Comparison of ENCODE assay signal across 18 cellular contexts in the genomic region with DNA sequence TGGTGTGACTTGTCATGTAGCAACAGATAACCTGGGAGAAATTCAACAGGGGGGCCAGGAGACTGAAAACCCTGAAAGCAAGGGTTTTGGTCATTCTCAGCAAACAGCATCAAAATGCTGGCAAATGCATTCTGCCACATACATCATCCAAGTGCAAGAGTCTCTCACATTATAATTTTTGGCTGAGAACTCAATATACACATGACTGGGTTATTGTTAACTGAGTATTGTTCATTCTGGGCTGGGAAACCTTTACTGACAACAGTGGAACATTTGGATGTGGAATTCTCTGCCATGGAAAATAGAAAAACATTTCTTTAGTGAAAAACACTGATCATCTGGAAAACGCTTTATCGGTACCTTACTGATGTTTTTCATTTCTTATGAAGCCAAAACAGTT.
DNase-seq lines count a peak whose midpoint lies in the region; ATAC-seq and TF ChIP-seq lines count a peak whose summit lies in the region.
"Had no signal": no experiment of that assay in that cellular context is flagged by ENCODE, and none has a peak within 500 bp of the region (broad histone marks: within the 10 kb centered on the region; RNA-seq: fewer than 3 reads in every experiment).

No MANE protein-coding gene starts in this region.

- H3K4me1 ChIP-seq in OCI-LY3 (ENCODE audit: low read length) = peaks cover 35% of the 10 kb centered on the region
- no peaks in the 10 kb centered on the region for H3K4me1 ChIP-seq in gastrocnemius medialis
- H3K4me1 ChIP-seq: Peyer's patch had no signal

- no peak for TF ChIP-seq CTCF in OCI-LY3 (IDR thresholded peaks at IDR 0.05; ENCODE audit: low read depth, low read length)
- no peak for TF ChIP-seq CTCF in gastrocnemius medialis (IDR thresholded peaks at IDR 0.05 in 4 of 5, conservative IDR thresholded peaks at IDR 0.05 in 1 of 5)
- TF ChIP-seq CTCF in MCF 10A (IDR thresholded peaks at IDR 0.05; ENCODE audit: unreplicated experiment) = no peak

- H3K4me3 ChIP-seq in OCI-LY3 (ENCODE audit: low read length) (peak overlapping the region; percentile 17; the same call in 1 of the 2 replicates), gastrocnemius medialis (no peak overlapping the region)
- H3K4me3 ChIP-seq: Peyer's patch had no signal

- peak overlapping the region; percentile 52 for H3K4me2 ChIP-seq in OCI-LY3 (ENCODE audit: low read length)

- peak overlapping the region; percentile 49 for H3K9ac ChIP-seq in OCI-LY3 (ENCODE audit: low read length)

- H4K20me1 ChIP-seq in OCI-LY3 (ENCODE audit: insufficient read depth, low read length) = no peaks in the 10 kb centered on the region

- no peak for TF ChIP-seq POLR2A in gastrocnemius medialis (IDR thresholded peaks at IDR 0.05)

- no peak for ATAC-seq in gastrocnemius medialis
- ATAC-seq: CD8-positive, alpha-beta T cell; HCT116 had no signal

- H3K36me3 ChIP-seq in OCI-LY3 (replicated peaks; ENCODE audit: low read depth, low read length) (no peaks in the 10 kb centered on the region), gastrocnemius medialis (no peaks in the 10 kb centered on the region)
- H3K36me3 ChIP-seq: Peyer's patch had no signal

- no peak overlapping the region for H3K27ac Mint-ChIP-seq in MCF 10A (ENCODE audit: low read depth, unreplicated experiment)
- H3K27ac Mint-ChIP-seq: CD8-positive, alpha-beta T cell had no signal

- H3K27me3 Mint-ChIP-seq in MCF 10A (ENCODE audit: insufficient read depth, unreplicated experiment) = no peaks in the 10 kb centered on the region

- intact Hi-C loops in gastrocnemius medialis (cut with DNase I; ENCODE audit: low total_unique reads) = no loop called here
- intact Hi-C loops in MCF 10A (cut with micrococcal nuclease) = loop anchor here (1.0 to 2.0 kb wide), 2 partner anchors 72 to 210 kb away; no protein-coding TSS in a partner anchor

- H3K27ac ChIP-seq in OCI-LY3 (ENCODE audit: low read length) (no peak overlapping the region), substantia nigra (ENCODE audit: low read depth, low read length, poor library complexity, severe bottlenecking) (peak overlapping the region; percentile 65), gastrocnemius medialis (no peak overlapping the region)
- H3K27ac ChIP-seq: Peyer's patch had no signal

- H3K9me3 ChIP-seq in OCI-LY3 (ENCODE audit: insufficient read depth, low read length) (no peaks in the 10 kb centered on the region), gastrocnemius medialis (no peaks in the 10 kb centered on the region)
- H3K9me3 ChIP-seq: Caco-2, Peyer's patch had no signal

- H2AFZ ChIP-seq in OCI-LY3 (ENCODE audit: low read depth, low read length) = peak overlapping the region; percentile 56

- no peaks in the 10 kb centered on the region for H3K79me2 ChIP-seq in OCI-LY3 (ENCODE audit: low read length)

- CTCF ChIA-PET in MCF 10A (lab: Yijun Ruan, JAX) = interaction anchor here (0.7 to 0.8 kb wide), 4 partner anchors 10 to 230 kb away, joined by 3 to 4 read pairs (median 4); no protein-coding TSS in a partner anchor

- DNase-seq in dermis blood vessel endothelial cell = peak; percentile 43
- peak; percentile 62 for DNase-seq in inferior parietal cortex (ENCODE audit: extremely low spot score)
- DNase-seq in substantia nigra (lab: John Stamatoyannopoulos, UW) = peak in 2 of 49 donors; percentile 5 to 11
- no peak for DNase-seq in NOMO-1 treated with dmso at 0.1 percent for 144 hours (lab: John Stamatoyannopoulos, UW; ENCODE audit: unreplicated experiment)
- no peak for DNase-seq in gastrocnemius medialis
- no peak for DNase-seq in central memory CD4-positive, alpha-beta T cell
- DNase-seq in MCF 10A (ENCODE audit: unreplicated experiment) = no peak
- DNase-seq: AML-193; Caco-2; CD8-positive, alpha-beta T cell; IMR-90; KG1; NCI-H2029; NCI-H526 treated with DMSO at 0.1 percent for 48 hours; Peyer's patch; SHP77 treated with DMSO at 0.1 percent for 48 hours had no signal

- H3K27me3 ChIP-seq in OCI-LY3 (ENCODE audit: low read depth, low read length) (no peaks in the 10 kb centered on the region; the same call in 1 of the 2 replicates), gastrocnemius medialis (no peaks in the 10 kb centered on the region)
- H3K27me3 ChIP-seq: Peyer's patch had no signal

- POLR2A ChIA-PET in MCF 10A (lab: Yijun Ruan, JAX) = no interaction called here

- H3K4me3 Mint-ChIP-seq in MCF 10A (ENCODE audit: unreplicated experiment) = no peak overlapping the region
- H3K4me3 Mint-ChIP-seq: CD8-positive, alpha-beta T cell had no signal

- H3K4me1 Mint-ChIP-seq in MCF 10A (ENCODE audit: insufficient read depth, unreplicated experiment) = no peaks in the 10 kb centered on the region

- no peaks in the 10 kb centered on the region for H3K36me3 Mint-ChIP-seq in MCF 10A (ENCODE audit: insufficient read depth, unreplicated experiment)
- H3K36me3 Mint-ChIP-seq: CD8-positive, alpha-beta T cell had no signal

- H3K9me3 Mint-ChIP-seq in MCF 10A (ENCODE audit: unreplicated experiment) = no peaks in the 10 kb centered on the region
- H3K9me3 Mint-ChIP-seq: CD8-positive, alpha-beta T cell had no signal

- no TSS peak for BruUV-seq in MCF 10A (replicated peaks; lab: Mats Ljungman, UMichigan)

- in situ Hi-C loops in gastrocnemius medialis (cut with MboI; ENCODE audit: low sequenced_read_pairs in 4 of 4) = loop anchor here in 2 of 4 donors (10.0 to 25.0 kb wide), 3 partner anchors 66 to 424 kb away; no protein-coding TSS in a partner anchor

Comparison
In these comparisons a context has a peak if more than half of its experiments do, and no peak if none do; other contexts are left out.
1. DNase-seq: peak in dermis blood vessel endothelial cell (single experiment) and inferior parietal cortex (single experiment); none in NOMO-1 treated with dmso at 0.1 percent for 144 hours (single experiment), gastrocnemius medialis (0 of 2), central memory CD4-positive, alpha-beta T cell (single experiment) and MCF 10A (single experiment).